10 cellular contexts compared by ENCODE assay signal in genomic region chr6:95354551-95354950, GRCh38.
"Had no signal": no experiment of that assay in that cellular context is flagged by ENCODE, and none has a peak within 500 bp of the region (broad histone marks: within the 10 kb centered on the region; RNA-seq: fewer than 3 reads in every experiment).

No MANE protein-coding gene starts in this region.

- DNase-seq: HFFc6, IMR-90, KG1 had no signal

- H3K36me3 ChIP-seq: HAP-1 had no signal

- H3K9me3 Mint-ChIP-seq: GM23338 had no signal

- H3K4me3 Mint-ChIP-seq: GM23338, HFFc6 had no signal

- H2AFZ ChIP-seq: GM23338 had no signal

- H3K4me3 ChIP-seq: GM23338, HAP-1, K562 had no signal

- H3K4me1 ChIP-seq: HAP-1 had no signal

- ATAC-seq: GM23338, HCT116, K562 had no signal

- H3K9me3 ChIP-seq: HAP-1 had no signal

- H3K27ac Mint-ChIP-seq: GM23338, HFFc6 had no signal

- H3K4me2 ChIP-seq: GM23338 had no signal

- FAIRE-seq: H1, H54, HTR-8/SVneo, K562 had no signal

- H3K4me1 Mint-ChIP-seq: GM23338 had no signal
